ENCODE assay signal across 8 cellular contexts in the genomic region with DNA sequence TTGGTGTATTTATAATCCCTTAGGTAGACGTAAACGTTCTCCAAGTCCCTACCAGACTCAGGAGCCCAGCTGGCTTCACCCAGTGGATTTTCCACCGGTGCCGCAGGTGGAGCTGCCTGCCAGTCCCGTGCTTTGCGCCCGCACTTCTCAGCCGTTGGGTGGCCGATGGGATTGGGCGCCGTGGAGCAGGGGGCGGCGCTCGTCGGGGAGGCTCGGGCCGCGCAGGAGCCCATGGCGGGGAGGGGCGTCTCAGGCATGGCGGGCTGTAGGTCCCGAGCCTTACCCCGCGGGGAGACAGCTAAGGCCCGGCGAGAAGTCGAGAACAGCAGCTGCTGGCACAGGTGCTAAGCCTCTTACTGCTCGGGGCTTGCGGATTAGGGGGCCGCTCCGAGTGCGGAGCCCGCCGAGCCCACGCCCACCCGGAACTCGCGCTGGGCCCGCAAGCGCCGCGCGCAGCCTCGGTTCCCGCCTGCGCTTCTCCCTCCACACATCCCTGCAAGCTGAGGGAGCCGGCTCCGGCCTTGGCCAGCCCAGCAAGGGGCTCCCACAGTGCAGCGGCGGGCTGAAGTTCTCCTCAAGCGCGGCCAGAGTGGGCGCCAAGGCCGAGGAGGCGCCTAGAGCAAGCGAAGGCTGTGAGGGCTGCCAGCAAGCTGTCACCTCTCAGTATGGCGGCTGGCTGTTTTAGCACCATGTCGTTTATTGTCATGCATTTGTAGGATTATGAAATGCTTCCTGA. TPM values are rescaled to one million over a fixed set of nuclear protein-coding genes. Genes with fewer than 3 reads are reported as not detected.
DNase-seq lines count a peak whose midpoint lies in the region; ATAC-seq and TF ChIP-seq lines count a peak whose summit lies in the region.

No MANE protein-coding gene starts in this region.

- H3K9me3 ChIP-seq in gastroesophageal sphincter: no peaks in the 10 kb centered on the region
- no peaks in the 10 kb centered on the region for H3K9me3 ChIP-seq in suprapubic skin

- H3K36me3 ChIP-seq in gastroesophageal sphincter (no peaks in the 10 kb centered on the region), suprapubic skin (no peaks in the 10 kb centered on the region)

- H3K27ac ChIP-seq in RWPE1: peak overlapping the region; percentile 83
- peak overlapping the region; percentile 14 to 91 (median 88) for H3K27ac ChIP-seq in gastroesophageal sphincter
- H3K27ac ChIP-seq in suprapubic skin: peak overlapping the region; percentile 84

- WGBS in gastroesophageal sphincter (ENCODE audit: low coverage in 1 of 2), 2 donors: 0% methylated on average over 4 to 5 of the region's 58 CpGs
- under 1% methylated on average over 12 of the region's 58 CpGs for WGBS in suprapubic skin

- H3K4me1 ChIP-seq in gastroesophageal sphincter: peaks cover 0 to 22% (median 0%) of the 10 kb centered on the region in 3 donors
- H3K4me1 ChIP-seq in suprapubic skin: peaks cover 18% of the 10 kb centered on the region

- POLR2A ChIA-PET in RWPE1 (lab: Yijun Ruan, JAX; ENCODE audit: low non-redundant PET): no interaction called here

- peak; percentile 75 for ATAC-seq in gastroesophageal sphincter

- H3K4me3 ChIP-seq in gastroesophageal sphincter (peak overlapping the region; percentile 48 to 83), suprapubic skin (peak overlapping the region; percentile 57)

- TF ChIP-seq POLR2A in gastroesophageal sphincter (IDR thresholded peaks at IDR 0.05) (peak in 1 of 2 donors; percentile 19), suprapubic skin (IDR thresholded peaks at IDR 0.05) (peak in 1 of 2 donors; percentile 7)

- no peak for TF ChIP-seq CTCF in RWPE1 (conservative IDR thresholded peaks at IDR 0.05; ENCODE audit: low read depth)
- TF ChIP-seq CTCF in gastroesophageal sphincter (IDR thresholded peaks at IDR 0.05): peak in 1 of 4 experiments; percentile 15
- no peak for TF ChIP-seq CTCF in suprapubic skin (IDR thresholded peaks at IDR 0.05)

- DNase-seq in NCI-H1417 (lab: John Stamatoyannopoulos, UW): peak; percentile 45 to 75 (median 61)
- no peak for DNase-seq in NCI-H1417 treated with DMSO at 0.1 percent for 48 hours (lab: John Stamatoyannopoulos, UW)
- peak; percentile 83 for DNase-seq in HT-29 (ENCODE audit: low spot score)
- DNase-seq in RWPE1 (ENCODE audit: low spot score): no peak
- peak; percentile 92 for DNase-seq in activated effector memory CD4-positive, alpha-beta T cell treated with anti-CD3 and anti-CD28 coated beads, Interleukin-2, amount 50 U/mL, for 16 hours
- peak in 53 of 56 donors; percentile 4 to 78 (median 54) for DNase-seq in nucleus accumbens (lab: John Stamatoyannopoulos, UW)
- peak; percentile 83 to 84 for DNase-seq in suprapubic skin (ENCODE audit: low spot score in 2 of 2)

- no peaks in the 10 kb centered on the region for H3K27me3 ChIP-seq in gastroesophageal sphincter
- H3K27me3 ChIP-seq in suprapubic skin: peaks cover under 1% of the 10 kb centered on the region

- no peak for TF ChIP-seq EP300 in gastroesophageal sphincter (IDR thresholded peaks at IDR 0.05)
- no peak for TF ChIP-seq EP300 in suprapubic skin (IDR thresholded peaks at IDR 0.05)

- CTCF ChIA-PET in RWPE1 (lab: Yijun Ruan, JAX): interaction anchor here (0.6 kb wide), 1 partner anchor 109 kb away, joined by 3 read pairs; no protein-coding TSS in a partner anchor

RNA-seq across cellular contexts. Expression of gene TRIM27, which starts 57.3 kb away (rescaled TPM):
- 68.4 and 76.3 TPM in 2 replicates for total RNA-seq in HT-29 (2014; rRNA removed; shearing (Covaris generic))
- total RNA-seq in gastroesophageal sphincter: 10 to 100 TPM; 36.0 to 55.1 (median 37.4) TPM
- total RNA-seq in suprapubic skin: 10 to 100 TPM; 30.0 to 48.0 (median 40.2) TPM

Comparison
In these comparisons a context has a peak if more than half of its experiments do, and no peak if none do; other contexts are left out.
1. DNase-seq: peak in NCI-H1417 (3 of 3), HT-29 (single experiment), activated effector memory CD4-positive, alpha-beta T cell treated with anti-CD3 and anti-CD28 coated beads, Interleukin-2, amount 50 U/mL, for 16 hours (single experiment), nucleus accumbens (53 of 56) and suprapubic skin (2 of 2); none in NCI-H1417 treated with DMSO at 0.1 percent for 48 hours (single experiment) and RWPE1 (single experiment).
2. Peak in every context shown above with its lines, with median percentiles within 50 percentile points of each other: H3K27ac ChIP-seq.